Comparison of ENCODE assay signal across 10 cellular contexts in the genomic region with DNA sequence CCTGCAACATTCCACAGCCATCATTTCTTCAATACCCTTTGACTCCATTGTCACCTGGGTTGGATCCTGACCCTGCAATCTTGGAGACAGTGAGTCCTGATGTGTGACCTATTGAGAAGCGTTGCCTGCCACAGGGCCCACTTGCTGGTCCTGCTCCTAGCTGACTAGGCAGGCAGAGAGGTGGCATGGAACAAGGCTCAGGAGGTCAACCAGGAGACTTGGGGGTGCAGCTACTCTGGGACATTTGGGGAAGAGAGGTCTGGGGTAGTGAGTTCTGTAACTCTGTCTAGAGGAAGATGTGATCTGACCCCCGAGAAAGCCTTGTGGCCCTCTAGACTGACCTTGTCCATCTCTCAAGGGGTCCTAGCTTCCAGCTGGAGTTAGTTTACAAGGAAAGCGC. TPM values are rescaled to one million over a fixed set of nuclear protein-coding genes. Genes with fewer than 3 reads are reported as not detected.
DNase-seq lines count a peak whose midpoint lies in the region; ATAC-seq and TF ChIP-seq lines count a peak whose summit lies in the region.
"Had no signal": no experiment of that assay in that cellular context is flagged by ENCODE, and none has a peak within 500 bp of the region (broad histone marks: within the 10 kb centered on the region; RNA-seq: fewer than 3 reads in every experiment).

No MANE protein-coding gene starts in this region.

- peak overlapping the region; percentile 89 for H3K4me3 Mint-ChIP-seq in activated naive CD4-positive, alpha-beta T cell treated with anti-CD3 and anti-CD28 coated beads, Interleukin-2, amount 50 U/mL, for 24 hours
- peak overlapping the region; percentile 72 to 84 (median 83) for H3K4me3 Mint-ChIP-seq in T-cell

- no peaks in the 10 kb centered on the region for H3K9me3 ChIP-seq in iPS-20b (ENCODE audit: insufficient read depth, low read depth, low read length)
- H3K9me3 ChIP-seq in suprapubic skin: no peaks in the 10 kb centered on the region
- H3K9me3 ChIP-seq: HAP-1 had no signal

- peak overlapping the region; percentile 85; the same call in 1 of the 2 replicates for H3K4me3 ChIP-seq in iPS-20b (ENCODE audit: low read length)
- peak overlapping the region; percentile 82 for H3K4me3 ChIP-seq in suprapubic skin

- H3K4me1 ChIP-seq in iPS-20b (ENCODE audit: insufficient read depth, low read length) (peaks cover 9% of the 10 kb centered on the region), suprapubic skin (peaks cover 42% of the 10 kb centered on the region)

- no peak for TF ChIP-seq EP300 in suprapubic skin (IDR thresholded peaks at IDR 0.05)

- CTCF ChIA-PET in T-cell (lab: Charles Lee): interaction anchor here in 1 of 2 donors (1.2 to 1.3 kb wide), 2 partner anchors 55 to 97 kb away, joined by 4 read pairs; no protein-coding TSS in a partner anchor

- ATAC-seq in T-cell (replicated peaks in 1 of 4) (no peak), GM18873 (IDR thresholded peaks at IDR 0.05; ENCODE audit: low FRiP score, unreplicated experiment) (no peak), HG02870 (IDR thresholded peaks at IDR 0.05; ENCODE audit: unreplicated experiment) (no peak)
- ATAC-seq: esophagus mucosa had no signal

- no peaks in the 10 kb centered on the region for H3K9me3 Mint-ChIP-seq in activated naive CD4-positive, alpha-beta T cell treated with anti-CD3 and anti-CD28 coated beads, Interleukin-2, amount 50 U/mL, for 24 hours
- H3K9me3 Mint-ChIP-seq in T-cell: no peaks in the 10 kb centered on the region

- TF ChIP-seq CTCF in suprapubic skin (IDR thresholded peaks at IDR 0.05): no peak

- POLR2A ChIA-PET in T-cell (lab: Charles Lee): interaction anchor here in 1 of 2 donors (0.6 kb wide), 2 partner anchors 70 to 93 kb away, joined by 4 to 7 read pairs; no protein-coding TSS in a partner anchor

- no peak for DNase-seq in activated naive CD4-positive, alpha-beta T cell treated with Interleukin-2 at 50 U/mL for 16 hours
- DNase-seq in T-cell: no peak
- no peak for DNase-seq in suprapubic skin (ENCODE audit: low spot score in 2 of 2)
- no peak for DNase-seq in ureter (ENCODE audit: low spot score)

- no peak for TF ChIP-seq POLR2A in suprapubic skin (IDR thresholded peaks at IDR 0.05)

- H3K27ac ChIP-seq in iPS-20b (ENCODE audit: low read length) (no peak overlapping the region), suprapubic skin (no peak overlapping the region)

- no peaks in the 10 kb centered on the region for H3K27me3 Mint-ChIP-seq in activated naive CD4-positive, alpha-beta T cell treated with anti-CD3 and anti-CD28 coated beads, Interleukin-2, amount 50 U/mL, for 24 hours
- no peaks in the 10 kb centered on the region for H3K27me3 Mint-ChIP-seq in T-cell

- peaks cover 61% of the 10 kb centered on the region for H3K4me1 Mint-ChIP-seq in activated naive CD4-positive, alpha-beta T cell treated with anti-CD3 and anti-CD28 coated beads, Interleukin-2, amount 50 U/mL, for 24 hours
- peaks cover 38 to 64% (median 48%) of the 10 kb centered on the region in 3 donors for H3K4me1 Mint-ChIP-seq in T-cell

- whole genome bisulfite sequencing in suprapubic skin: 78% methylated on average over 1 of the region's 3 CpGs

- H3K36me3 ChIP-seq in iPS-20b (ENCODE audit: insufficient read depth, low read depth, low read length): peaks cover 13% of the 10 kb centered on the region
- H3K36me3 ChIP-seq in suprapubic skin: no peaks in the 10 kb centered on the region

- H3K27ac Mint-ChIP-seq in activated naive CD4-positive, alpha-beta T cell treated with anti-CD3 and anti-CD28 coated beads, Interleukin-2, amount 50 U/mL, for 24 hours: peak overlapping the region; percentile 90
- peak overlapping the region; percentile 39 to 87 for H3K27ac Mint-ChIP-seq in T-cell

- H3K27me3 ChIP-seq in iPS-20b (ENCODE audit: insufficient read depth, low read length) (no peaks in the 10 kb centered on the region), suprapubic skin (no peaks in the 10 kb centered on the region)

- no peak overlapping the region for H3K9ac ChIP-seq in iPS-20b (ENCODE audit: low read depth, low read length)

- H3K36me3 Mint-ChIP-seq in activated naive CD4-positive, alpha-beta T cell treated with anti-CD3 and anti-CD28 coated beads, Interleukin-2, amount 50 U/mL, for 24 hours: peaks cover 7% of the 10 kb centered on the region
- no peaks in the 10 kb centered on the region for H3K36me3 Mint-ChIP-seq in T-cell

RNA-seq across cellular contexts. Expression of gene ZMIZ2, which starts 1.8 kb away (rescaled TPM):
- total RNA-seq in T-cell: 100 to 1,000 TPM; 112 to 172 (median 145) TPM
- 10 to 100 TPM; 26.4 to 97.8 (median 38.4) TPM for total RNA-seq in suprapubic skin
- 116 TPM for total RNA-seq in ureter

RNA-seq across cellular contexts. Expression of gene PPIA, which starts 46.1 kb away (rescaled TPM):
- total RNA-seq in T-cell: 100 to 1,000 TPM; 673 to 863 (median 774) TPM
- total RNA-seq in suprapubic skin: 1,000 to 10,000 TPM; 1,253 to 2,742 (median 2,206) TPM
- total RNA-seq in ureter: 1,153 TPM
